Comparison of ENCODE assay signal across 10 cellular contexts in the genomic region with DNA sequence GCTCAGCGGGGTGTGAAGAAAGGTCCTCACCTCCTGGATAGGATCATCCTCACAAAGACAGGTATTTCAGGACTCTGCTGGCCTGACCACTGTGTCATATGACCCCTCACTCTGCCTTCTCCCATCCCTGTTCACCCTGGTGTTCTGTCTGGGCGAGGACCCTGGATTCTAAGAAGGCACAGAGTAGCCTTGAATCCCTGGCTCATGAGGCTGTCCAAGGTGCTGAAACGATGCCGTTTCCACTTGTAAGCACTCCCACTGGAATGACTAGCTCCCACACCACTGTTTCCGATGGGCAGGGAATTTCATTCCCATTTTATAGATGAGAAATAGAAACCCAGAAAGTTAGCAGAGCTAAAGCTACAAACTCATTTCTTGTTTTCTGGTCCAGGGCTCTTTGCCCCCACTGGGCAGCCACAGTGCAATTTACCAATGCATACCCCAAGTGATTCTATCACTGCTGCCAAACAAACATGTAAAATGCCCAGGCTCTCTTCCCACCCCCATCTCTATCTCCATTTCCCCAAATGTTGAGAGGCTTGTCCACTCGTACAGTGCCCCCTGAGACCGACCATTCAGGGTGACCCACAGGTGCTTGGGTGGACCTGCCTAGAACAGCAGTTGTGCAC.
DNase-seq lines count a peak whose midpoint lies in the region; ATAC-seq and TF ChIP-seq lines count a peak whose summit lies in the region.
"Had no signal": no experiment of that assay in that cellular context is flagged by ENCODE, and none has a peak within 500 bp of the region (broad histone marks: within the 10 kb centered on the region; RNA-seq: fewer than 3 reads in every experiment).

No MANE protein-coding gene starts in this region.

- no TSS peak for BruUV-seq in MCF 10A (replicated peaks; lab: Mats Ljungman, UMichigan)

- H3K9me3 ChIP-seq in breast epithelium = no peaks in the 10 kb centered on the region

- H3K4me3 Mint-ChIP-seq in MCF 10A (ENCODE audit: unreplicated experiment) = no peak overlapping the region

- CTCF ChIA-PET in MCF 10A (lab: Yijun Ruan, JAX) (interaction anchor here (0.7 kb wide), 2 partner anchors 39 to 335 kb away, joined by 3 read pairs; no protein-coding TSS in a partner anchor), RWPE1 (lab: Yijun Ruan, JAX) (interaction anchor here (0.8 kb wide), 2 partner anchors 35 to 352 kb away, joined by 3 to 5 read pairs; no protein-coding TSS in a partner anchor)

- no peak overlapping the region for H3K27ac ChIP-seq in breast epithelium
- H3K27ac ChIP-seq in RWPE1 = no peak overlapping the region

- peaks cover 4% of the 10 kb centered on the region for H3K36me3 Mint-ChIP-seq in MCF 10A (ENCODE audit: insufficient read depth, unreplicated experiment)

- no peaks in the 10 kb centered on the region for H3K4me1 ChIP-seq in breast epithelium

- H3K27me3 ChIP-seq in breast epithelium = no peaks in the 10 kb centered on the region

- no peak for TF ChIP-seq POLR2A in breast epithelium (IDR thresholded peaks at IDR 0.05)

- H3K27ac Mint-ChIP-seq in MCF 10A (ENCODE audit: low read depth, unreplicated experiment) = no peak overlapping the region

- intact Hi-C loops in MCF 10A (cut with micrococcal nuclease) = loop anchor here (2.0 kb wide), 1 partner anchor 52 kb away; no protein-coding TSS in a partner anchor
- intact Hi-C loops in breast epithelium (cut with DNase I; ENCODE audit: low total_unique reads) = no loop called here

- ATAC-seq in GM19452 (IDR thresholded peaks at IDR 0.05; ENCODE audit: unreplicated experiment) = no peak

- no peaks in the 10 kb centered on the region for H3K36me3 ChIP-seq in breast epithelium

- POLR2A ChIA-PET in MCF 10A (lab: Yijun Ruan, JAX) (interaction anchor here (0.7 kb wide), 2 partner anchors 205 to 273 kb away, joined by 3 read pairs; no protein-coding TSS in a partner anchor), RWPE1 (lab: Yijun Ruan, JAX; ENCODE audit: low non-redundant PET) (no interaction called here)

- H3K9me3 Mint-ChIP-seq in MCF 10A (ENCODE audit: unreplicated experiment) = no peaks in the 10 kb centered on the region

- peaks cover 5% of the 10 kb centered on the region for H3K4me1 Mint-ChIP-seq in MCF 10A (ENCODE audit: insufficient read depth, unreplicated experiment)

- peaks cover 28% of the 10 kb centered on the region for H3K27me3 Mint-ChIP-seq in MCF 10A (ENCODE audit: insufficient read depth, unreplicated experiment)

- TF ChIP-seq CTCF in MCF 10A (IDR thresholded peaks at IDR 0.05; ENCODE audit: unreplicated experiment) (no peak), breast epithelium (IDR thresholded peaks at IDR 0.05) (no peak), RWPE1 (conservative IDR thresholded peaks at IDR 0.05; ENCODE audit: low read depth) (no peak), fibroblast of mammary gland (conservative IDR thresholded peaks at IDR 0.05; ENCODE audit: control insufficient read depth, insufficient read depth, low read depth, low read length) (no peak)

- H3K4me3 ChIP-seq in breast epithelium (no peak overlapping the region), fibroblast of mammary gland (ENCODE audit: control insufficient read depth, low read depth, low read length) (no peak overlapping the region)

- DNase-seq in MCF 10A (ENCODE audit: unreplicated experiment) (peak; percentile 64), breast epithelium (ENCODE audit: low spot score in 2 of 2) (no peak), RWPE1 (ENCODE audit: low spot score) (peak; percentile 55), fibroblast of mammary gland (ENCODE audit: low read depth) (peak; percentile 59), smooth muscle cell of the brain vasculature (ENCODE audit: low read depth, low spot score) (peak; percentile 20), D341Med (ENCODE audit: low spot score) (no peak), inferior parietal cortex (ENCODE audit: extremely low spot score) (no peak)
- DNase-seq: activated effector memory CD4-positive, alpha-beta T cell treated with Interleukin-2 at 50 U/mL for 16 hours; SIG-M5 had no signal

Comparison
In these comparisons a context has a peak if more than half of its experiments do, and no peak if none do; other contexts are left out.
1. DNase-seq: peak in MCF 10A (single experiment), RWPE1 (single experiment), fibroblast of mammary gland (single experiment) and smooth muscle cell of the brain vasculature (single experiment); none in breast epithelium (0 of 2), D341Med (single experiment) and inferior parietal cortex (single experiment).